Comparison of ENCODE assay signal across 25 cellular contexts in the genomic region with DNA sequence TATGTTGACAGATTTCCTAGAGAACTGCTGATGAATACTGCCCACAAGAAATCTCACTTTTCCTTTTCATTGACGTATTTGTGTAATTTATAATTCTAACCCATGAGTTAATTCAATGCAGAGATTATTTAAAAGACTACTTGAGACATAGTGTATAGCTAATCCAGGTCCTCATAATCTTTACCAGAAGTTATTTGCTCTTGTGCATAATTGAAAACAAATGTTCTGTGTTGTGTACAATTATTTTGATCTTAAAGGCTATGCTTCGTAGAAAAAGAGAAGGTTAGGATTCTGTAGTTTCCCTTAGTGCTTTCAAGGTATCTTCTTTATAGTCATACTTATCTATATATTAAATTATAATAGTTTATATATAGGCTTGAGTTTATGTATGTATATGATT.
DNase-seq lines count a peak whose midpoint lies in the region; ATAC-seq, FAIRE-seq and TF ChIP-seq lines count a peak whose summit lies in the region.
"Had no signal": no experiment of that assay in that cellular context is flagged by ENCODE, and none has a peak within 500 bp of the region (broad histone marks: within the 10 kb centered on the region; RNA-seq: fewer than 3 reads in every experiment).

No MANE protein-coding gene starts in this region.

- 80 to 81% methylated on average over 2 of the region's 2 CpGs for WGBS in pancreas, 2 donors

- H3K9ac ChIP-seq in HUES48 (ENCODE audit: low read depth, low read length) = peak overlapping the region; percentile 42; the same call in 1 of the 2 replicates

- H3K27me3 Mint-ChIP-seq in WTC11 (ENCODE audit: low read depth) = no peaks in the 10 kb centered on the region
- H3K27me3 Mint-ChIP-seq: CD8-positive, alpha-beta memory T cell had no signal

- no peaks in the 10 kb centered on the region for H3K27me3 ChIP-seq in HUES48 (ENCODE audit: control insufficient read depth, insufficient read depth, low read length)
- no peaks in the 10 kb centered on the region for H3K27me3 ChIP-seq in pancreas
- H3K27me3 ChIP-seq: BE2C, SJSA1 had no signal

- no peak overlapping the region for H3K4me3 ChIP-seq in AG10803 (ENCODE audit: low read length)
- H3K4me3 ChIP-seq in HUES48 (ENCODE audit: low read depth, low read length) = no peak overlapping the region
- no peak overlapping the region for H3K4me3 ChIP-seq in pancreas
- H3K4me3 ChIP-seq: GM12878, SJSA1 had no signal

- TF ChIP-seq CTCF in AG10803 (conservative IDR thresholded peaks at IDR 0.05; ENCODE audit: low read length) (no peak), WTC11 (IDR thresholded peaks at IDR 0.05) (no peak), pancreas (IDR thresholded peaks at IDR 0.05) (no peak)

- H3K27ac ChIP-seq in HUES48 (ENCODE audit: low read depth, low read length) (peak overlapping the region; percentile 70), pancreas (no peak overlapping the region)
- H3K27ac ChIP-seq: 22Rv1, SJSA1 had no signal

- H3K9me3 ChIP-seq in HUES48 (ENCODE audit: control insufficient read depth, insufficient read depth, low read length) (no peaks in the 10 kb centered on the region), pancreas (no peaks in the 10 kb centered on the region)
- H3K9me3 ChIP-seq: BE2C, SJSA1 had no signal

- H3K4me1 ChIP-seq in HUES48 (ENCODE audit: control insufficient read depth, insufficient read depth, low read length) = peaks cover 35% of the 10 kb centered on the region
- no peaks in the 10 kb centered on the region for H3K4me1 ChIP-seq in pancreas
- H3K4me1 ChIP-seq: BE2C, SJSA1 had no signal

- peaks cover 31% of the 10 kb centered on the region for H3K4me1 Mint-ChIP-seq in WTC11
- H3K4me1 Mint-ChIP-seq: CD14-positive monocyte had no signal

- POLR2A ChIA-PET in WTC11 (lab: Charles Lee) = no interaction called here

- intact Hi-C loops in pancreas (cut with DNase I) = no loop called here

- no peaks in the 10 kb centered on the region for H3K36me3 Mint-ChIP-seq in WTC11
- H3K36me3 Mint-ChIP-seq: CD14-positive monocyte had no signal

- CTCF ChIA-PET in WTC11 (lab: Charles Lee) = no interaction called here

- DNase-seq in AG10803 (ENCODE audit: low read depth) (peak; percentile 22), WTC11 (ENCODE audit: low spot score) (no peak), fibroblast of peridontal ligament (ENCODE audit: extremely low read depth) (peak; percentile 36), NCI-H1417 (lab: John Stamatoyannopoulos, UW) (no peak), epidermal melanocyte (ENCODE audit: insufficient read length, low spot score) (no peak), NCI-H2029 treated with DMSO at 0.1 percent for 48 hours (lab: John Stamatoyannopoulos, UW) (no peak), pancreas (no peak)
- DNase-seq: BE2C; CD8-positive, alpha-beta memory T cell; DMS 273 treated with DMSO at 0.1 percent for 48 hours; DMS79; EL; GDM1; KBM-7; MV-4-11; NCI-H1105 treated with DMSO at 0.1 percent for 48 hours; NCI-H2029; NCI-H526 treated with DMSO at 0.1 percent for 48 hours; Right ventricle myocardium superior; RPMI8226 had no signal

- no peak for ATAC-seq in WTC11
- ATAC-seq in pancreas = no peak
- ATAC-seq: GM12878 had no signal

- no peak overlapping the region for H3K4me3 Mint-ChIP-seq in WTC11
- H3K4me3 Mint-ChIP-seq: CD14-positive monocyte; CD8-positive, alpha-beta memory T cell had no signal

- H3K36me3 ChIP-seq in HUES48 (ENCODE audit: control insufficient read depth, insufficient read depth, low read length) (no peaks in the 10 kb centered on the region), pancreas (no peaks in the 10 kb centered on the region)
- H3K36me3 ChIP-seq: BE2C, SJSA1 had no signal

- H3K27ac Mint-ChIP-seq in WTC11 = peak overlapping the region; percentile 66
- H3K27ac Mint-ChIP-seq: CD14-positive monocyte; CD8-positive, alpha-beta memory T cell had no signal

- FAIRE-seq in pancreas (lab: Jason Lieb, UNC) = no peak

- no peaks in the 10 kb centered on the region for H3K9me3 Mint-ChIP-seq in WTC11
- H3K9me3 Mint-ChIP-seq: CD8-positive, alpha-beta memory T cell had no signal

TF ChIP-seq in WTC11, 78 proteins besides CTCF, POLR2A, EP300 and RAD21 (continues in another document):
- TF ChIP-seq, protein P1, sequence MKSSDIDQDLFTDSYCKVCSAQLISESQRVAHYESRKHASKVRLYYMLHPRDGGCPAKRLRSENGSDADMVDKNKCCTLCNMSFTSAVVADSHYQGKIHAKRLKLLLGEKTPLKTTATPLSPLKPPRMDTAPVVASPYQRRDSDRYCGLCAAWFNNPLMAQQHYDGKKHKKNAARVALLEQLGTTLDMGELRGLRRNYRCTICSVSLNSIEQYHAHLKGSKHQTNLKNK (CRISPR knock-in tag; IDR thresholded peaks at IDR 0.05) = no peak
- TF ChIP-seq, protein P2, sequence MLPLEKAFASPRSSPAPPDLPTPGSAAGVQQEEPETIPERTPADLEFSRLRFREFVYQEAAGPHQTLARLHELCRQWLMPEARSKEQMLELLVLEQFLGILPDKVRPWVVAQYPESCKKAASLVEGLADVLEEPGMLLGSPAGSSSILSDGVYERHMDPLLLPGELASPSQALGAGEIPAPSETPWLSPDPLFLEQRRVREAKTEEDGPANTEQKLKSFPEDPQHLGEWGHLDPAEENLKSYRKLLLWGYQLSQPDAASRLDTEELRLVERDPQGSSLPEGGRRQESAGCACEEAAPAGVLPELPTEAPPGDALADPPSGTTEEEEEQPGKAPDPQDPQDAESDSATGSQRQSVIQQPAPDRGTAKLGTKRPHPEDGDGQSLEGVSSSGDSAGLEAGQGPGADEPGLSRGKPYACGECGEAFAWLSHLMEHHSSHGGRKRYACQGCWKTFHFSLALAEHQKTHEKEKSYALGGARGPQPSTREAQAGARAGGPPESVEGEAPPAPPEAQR (CRISPR knock-in tag; IDR thresholded peaks at IDR 0.05) = no peak
- TF ChIP-seq GRHL2 (CRISPR knock-in tag; IDR thresholded peaks at IDR 0.05; ENCODE audit: insufficient replicate concordance, severe bottlenecking) (no peak), ZNF396 (CRISPR knock-in tag; IDR thresholded peaks at IDR 0.05; ENCODE audit: borderline replicate concordance) (no peak), GABPB1 (CRISPR knock-in tag; IDR thresholded peaks at IDR 0.05) (no peak), TP53 (CRISPR knock-in tag; IDR thresholded peaks at IDR 0.05) (no peak), RELA (CRISPR knock-in tag; IDR thresholded peaks at IDR 0.05; ENCODE audit: borderline replicate concordance) (no peak)
- TF ChIP-seq, protein P3, sequence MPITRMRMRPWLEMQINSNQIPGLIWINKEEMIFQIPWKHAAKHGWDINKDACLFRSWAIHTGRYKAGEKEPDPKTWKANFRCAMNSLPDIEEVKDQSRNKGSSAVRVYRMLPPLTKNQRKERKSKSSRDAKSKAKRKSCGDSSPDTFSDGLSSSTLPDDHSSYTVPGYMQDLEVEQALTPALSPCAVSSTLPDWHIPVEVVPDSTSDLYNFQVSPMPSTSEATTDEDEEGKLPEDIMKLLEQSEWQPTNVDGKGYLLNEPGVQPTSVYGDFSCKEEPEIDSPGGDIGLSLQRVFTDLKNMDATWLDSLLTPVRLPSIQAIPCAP (CRISPR knock-in tag; IDR thresholded peaks at IDR 0.05) = no peak
- TF ChIP-seq, protein P4, sequence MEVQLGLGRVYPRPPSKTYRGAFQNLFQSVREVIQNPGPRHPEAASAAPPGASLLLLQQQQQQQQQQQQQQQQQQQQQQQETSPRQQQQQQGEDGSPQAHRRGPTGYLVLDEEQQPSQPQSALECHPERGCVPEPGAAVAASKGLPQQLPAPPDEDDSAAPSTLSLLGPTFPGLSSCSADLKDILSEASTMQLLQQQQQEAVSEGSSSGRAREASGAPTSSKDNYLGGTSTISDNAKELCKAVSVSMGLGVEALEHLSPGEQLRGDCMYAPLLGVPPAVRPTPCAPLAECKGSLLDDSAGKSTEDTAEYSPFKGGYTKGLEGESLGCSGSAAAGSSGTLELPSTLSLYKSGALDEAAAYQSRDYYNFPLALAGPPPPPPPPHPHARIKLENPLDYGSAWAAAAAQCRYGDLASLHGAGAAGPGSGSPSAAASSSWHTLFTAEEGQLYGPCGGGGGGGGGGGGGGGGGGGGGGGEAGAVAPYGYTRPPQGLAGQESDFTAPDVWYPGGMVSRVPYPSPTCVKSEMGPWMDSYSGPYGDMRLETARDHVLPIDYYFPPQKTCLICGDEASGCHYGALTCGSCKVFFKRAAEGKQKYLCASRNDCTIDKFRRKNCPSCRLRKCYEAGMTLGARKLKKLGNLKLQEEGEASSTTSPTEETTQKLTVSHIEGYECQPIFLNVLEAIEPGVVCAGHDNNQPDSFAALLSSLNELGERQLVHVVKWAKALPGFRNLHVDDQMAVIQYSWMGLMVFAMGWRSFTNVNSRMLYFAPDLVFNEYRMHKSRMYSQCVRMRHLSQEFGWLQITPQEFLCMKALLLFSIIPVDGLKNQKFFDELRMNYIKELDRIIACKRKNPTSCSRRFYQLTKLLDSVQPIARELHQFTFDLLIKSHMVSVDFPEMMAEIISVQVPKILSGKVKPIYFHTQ (CRISPR knock-in tag; IDR thresholded peaks at IDR 0.05) = no peak
- TF ChIP-seq, protein P5, sequence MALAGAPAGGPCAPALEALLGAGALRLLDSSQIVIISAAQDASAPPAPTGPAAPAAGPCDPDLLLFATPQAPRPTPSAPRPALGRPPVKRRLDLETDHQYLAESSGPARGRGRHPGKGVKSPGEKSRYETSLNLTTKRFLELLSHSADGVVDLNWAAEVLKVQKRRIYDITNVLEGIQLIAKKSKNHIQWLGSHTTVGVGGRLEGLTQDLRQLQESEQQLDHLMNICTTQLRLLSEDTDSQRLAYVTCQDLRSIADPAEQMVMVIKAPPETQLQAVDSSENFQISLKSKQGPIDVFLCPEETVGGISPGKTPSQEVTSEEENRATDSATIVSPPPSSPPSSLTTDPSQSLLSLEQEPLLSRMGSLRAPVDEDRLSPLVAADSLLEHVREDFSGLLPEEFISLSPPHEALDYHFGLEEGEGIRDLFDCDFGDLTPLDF (CRISPR knock-in tag; IDR thresholded peaks at IDR 0.05) = no peak

Comparison
In these comparisons a context has a peak if more than half of its experiments do, and no peak if none do; other contexts are left out.
1. DNase-seq: peak in AG10803 (single experiment) and fibroblast of peridontal ligament (single experiment); none in WTC11 (single experiment), NCI-H1417 (0 of 3), epidermal melanocyte (single experiment), NCI-H2029 treated with DMSO at 0.1 percent for 48 hours (single experiment) and pancreas (0 of 6).